Comparison of ENCODE assay signal across 9 cellular contexts in the genomic region with DNA sequence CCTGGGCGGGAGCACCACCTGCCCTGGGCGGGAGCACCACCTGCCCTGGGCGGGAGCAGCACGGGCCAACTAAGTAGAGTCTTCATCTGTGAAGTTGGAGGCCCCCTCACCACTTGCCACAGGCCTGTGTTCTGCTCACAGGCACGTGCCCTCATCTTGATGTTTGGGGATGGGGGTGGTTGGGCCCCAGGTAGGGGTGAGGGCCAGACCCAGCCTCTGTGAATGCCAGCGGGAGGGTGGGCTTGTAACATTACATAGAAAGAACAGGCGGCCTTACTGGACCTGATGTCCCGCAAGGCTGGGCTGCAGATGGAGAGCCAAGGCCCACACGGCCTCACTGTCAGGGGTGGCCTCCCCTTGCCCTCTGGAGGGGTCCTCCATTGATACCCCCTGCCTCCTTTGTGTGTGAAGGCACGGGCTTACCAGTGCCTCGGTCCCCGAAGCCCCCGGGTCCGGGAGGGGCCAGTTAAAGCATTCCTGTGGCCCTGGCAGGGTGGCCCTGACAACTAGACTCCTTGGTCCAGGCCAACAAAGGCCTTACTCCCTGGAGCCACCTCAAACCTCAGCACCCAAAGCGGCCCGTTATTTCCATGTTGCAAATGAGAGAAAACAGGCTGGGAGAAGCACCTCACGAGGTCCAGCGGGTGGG. TPM values are rescaled to one million over a fixed set of nuclear protein-coding genes. Genes with fewer than 3 reads are reported as not detected.
DNase-seq lines count a peak whose midpoint lies in the region; ATAC-seq and TF ChIP-seq lines count a peak whose summit lies in the region.
"Had no signal": no experiment of that assay in that cellular context is flagged by ENCODE, and none has a peak within 500 bp of the region (broad histone marks: within the 10 kb centered on the region; RNA-seq: fewer than 3 reads in every experiment).

No MANE protein-coding gene starts in this region.

- H3K27me3 ChIP-seq in iPS-20b (ENCODE audit: insufficient read depth, low read length): peaks cover 64% of the 10 kb centered on the region

- no peaks in the 10 kb centered on the region for H3K4me1 ChIP-seq in iPS-20b (ENCODE audit: insufficient read depth, low read length)

- H3K9me3 Mint-ChIP-seq in activated T-cell treated with anti-CD3 and anti-CD28 coated beads, Interleukin-2, amount 50 U/mL, for 4 hours: no peaks in the 10 kb centered on the region
- H3K9me3 Mint-ChIP-seq in stimulated activated naive CD8-positive, alpha-beta T cell treated with anti-CD3 and anti-CD28 coated beads, Interleukin-15, amount 100 ng/mL, for 72 hours: no peaks in the 10 kb centered on the region

- H3K9ac ChIP-seq in iPS-20b (ENCODE audit: low read depth, low read length): no peak overlapping the region

- H3K36me3 Mint-ChIP-seq in activated T-cell treated with anti-CD3 and anti-CD28 coated beads, Interleukin-2, amount 50 U/mL, for 4 hours (ENCODE audit: insufficient read depth): no peaks in the 10 kb centered on the region

- H3K36me3 ChIP-seq in iPS-20b (ENCODE audit: insufficient read depth, low read depth, low read length): no peaks in the 10 kb centered on the region

- peak overlapping the region; percentile 81; the same call in 1 of the 2 replicates for H3K4me3 ChIP-seq in HFF-Myc (replicated peaks; ENCODE audit: low read depth, low read length)
- H3K4me3 ChIP-seq in iPS-20b (ENCODE audit: low read length): peak overlapping the region; percentile 30; the same call in 1 of the 2 replicates

- peak overlapping the region; percentile 63 to 80 for H3K27ac Mint-ChIP-seq in stimulated activated naive CD8-positive, alpha-beta T cell treated with anti-CD3 and anti-CD28 coated beads, Interleukin-15, amount 100 ng/mL, for 72 hours

- no peak overlapping the region for H3K27ac ChIP-seq in iPS-20b (ENCODE audit: low read length)

- H3K9me3 ChIP-seq in iPS-20b (ENCODE audit: insufficient read depth, low read depth, low read length): no peaks in the 10 kb centered on the region

- no peak for ATAC-seq in activated T-cell treated with anti-CD3 and anti-CD28 coated beads, Interleukin-2, amount 50 U/mL, for 4 hours
- ATAC-seq in stimulated activated naive CD8-positive, alpha-beta T cell treated with anti-CD3 and anti-CD28 coated beads, Interleukin-15, amount 100 ng/mL, for 72 hours: no peak
- ATAC-seq in GM19328 (IDR thresholded peaks at IDR 0.05; ENCODE audit: unreplicated experiment): no peak
- ATAC-seq in HG03039 (IDR thresholded peaks at IDR 0.05; ENCODE audit: unreplicated experiment): no peak

- no peak for DNase-seq in HFF-Myc (ENCODE audit: extremely low read depth, low read depth)
- DNase-seq in activated T-cell treated with anti-CD3 and anti-CD28 coated beads, Interleukin-2, amount 50 U/mL, for 4 hours: no peak
- no peak for DNase-seq in stimulated activated naive CD8-positive, alpha-beta T cell treated with anti-CD3 and anti-CD28 coated beads, Interleukin-15, amount 100 ng/mL, for 72 hours
- no peak for DNase-seq in islet precursor cell
- no peak for DNase-seq in HUDEP-2 (lab: John Stamatoyannopoulos, UW; ENCODE audit: unreplicated experiment in 76 of 76)
- DNase-seq: NCI-H748 treated with DMSO at 0.1 percent for 48 hours had no signal

- H3K4me1 Mint-ChIP-seq in activated T-cell treated with anti-CD3 and anti-CD28 coated beads, Interleukin-2, amount 50 U/mL, for 4 hours (ENCODE audit: low read depth): peaks cover 17% of the 10 kb centered on the region
- peaks cover 16% of the 10 kb centered on the region for H3K4me1 Mint-ChIP-seq in stimulated activated naive CD8-positive, alpha-beta T cell treated with anti-CD3 and anti-CD28 coated beads, Interleukin-15, amount 100 ng/mL, for 72 hours

- TF ChIP-seq CTCF in HFF-Myc (IDR thresholded peaks at IDR 0.05; ENCODE audit: low read depth, low read length, missing control alignments): no peak

- no peaks in the 10 kb centered on the region for H3K27me3 Mint-ChIP-seq in activated T-cell treated with anti-CD3 and anti-CD28 coated beads, Interleukin-2, amount 50 U/mL, for 4 hours (ENCODE audit: low read depth)
- no peaks in the 10 kb centered on the region for H3K27me3 Mint-ChIP-seq in stimulated activated naive CD8-positive, alpha-beta T cell treated with anti-CD3 and anti-CD28 coated beads, Interleukin-15, amount 100 ng/mL, for 72 hours

- H3K4me3 Mint-ChIP-seq in activated T-cell treated with anti-CD3 and anti-CD28 coated beads, Interleukin-2, amount 50 U/mL, for 4 hours: peak overlapping the region; percentile 80
- peak overlapping the region; percentile 91 to 94 for H3K4me3 Mint-ChIP-seq in stimulated activated naive CD8-positive, alpha-beta T cell treated with anti-CD3 and anti-CD28 coated beads, Interleukin-15, amount 100 ng/mL, for 72 hours

RNA-seq across cellular contexts. Expression of gene SLC16A3, which starts 1.1 kb away (rescaled TPM):
- 10 to 100 TPM; 22.0 to 31.5 (median 26.3) TPM for total RNA-seq in activated T-cell treated with anti-CD3 and anti-CD28 coated beads, Interleukin-2, amount 50 U/mL, for 4 hours

RNA-seq across cellular contexts. Expression of gene CCDC57, which starts 15.1 kb away (rescaled TPM):
- 10 to 100 TPM; 48.9 to 64.6 (median 60.5) TPM for total RNA-seq in activated T-cell treated with anti-CD3 and anti-CD28 coated beads, Interleukin-2, amount 50 U/mL, for 4 hours

RNA-seq across cellular contexts. Expression of gene CSNK1D, which starts 45.7 kb away (rescaled TPM):
- 100 to 1,000 TPM; 152 to 170 (median 164) TPM for total RNA-seq in activated T-cell treated with anti-CD3 and anti-CD28 coated beads, Interleukin-2, amount 50 U/mL, for 4 hours
